ENCODE assay signal across 25 cellular contexts in the genomic region with DNA sequence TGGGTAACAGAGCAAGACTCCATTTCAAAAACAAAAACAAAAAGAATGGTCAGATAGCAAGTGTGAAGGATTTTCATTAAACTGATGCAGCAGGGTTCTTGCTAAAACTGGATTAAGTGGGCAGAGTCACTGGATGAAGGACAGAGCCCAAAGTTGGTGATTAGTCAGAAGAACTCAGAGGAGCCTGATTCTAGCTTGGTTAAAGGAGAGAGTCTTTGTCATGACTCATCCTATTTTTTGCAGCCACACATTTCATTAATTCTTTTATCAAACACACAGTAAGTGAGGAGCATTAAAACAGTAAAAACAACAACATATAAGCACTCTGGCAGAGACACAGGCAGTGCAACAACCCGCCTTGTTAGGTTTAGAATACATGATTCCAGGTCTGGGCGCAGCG. TPM values are rescaled to one million over a fixed set of nuclear protein-coding genes. Genes with fewer than 3 reads are reported as not detected.
A peak's percentile ranks its signal among the peaks of the same experiment; 100 is the strongest.
DNase-seq lines count a peak whose midpoint lies in the region; ATAC-seq and TF ChIP-seq lines count a peak whose summit lies in the region.
"Had no signal": no experiment of that assay in that cellular context is flagged by ENCODE, and none has a peak within 500 bp of the region (broad histone marks: within the 10 kb centered on the region; RNA-seq: fewer than 3 reads in every experiment).

No MANE protein-coding gene starts in this region.

- TF ChIP-seq CTCF in AG10803 (conservative IDR thresholded peaks at IDR 0.05; ENCODE audit: low read length) = no peak
- TF ChIP-seq CTCF in foreskin keratinocyte (conservative IDR thresholded peaks at IDR 0.05) = no peak

- no peaks in the 10 kb centered on the region for H3K9me3 ChIP-seq in right cardiac atrium (ENCODE audit: control insufficient read depth, low read length)
- H3K9me3 ChIP-seq: right atrium auricular region, thoracic aorta had no signal

- intact Hi-C loops in right cardiac atrium (cut with DNase I) = no loop called here

- H3K27ac ChIP-seq in foreskin keratinocyte (no peak overlapping the region), right cardiac atrium (ENCODE audit: low read length) (no peak overlapping the region)
- H3K27ac ChIP-seq: right atrium auricular region, thoracic aorta had no signal

- ATAC-seq in foreskin keratinocyte (peak; percentile 81), right cardiac atrium (no peak)
- ATAC-seq: activated CD4-positive, CD25-positive, alpha-beta regulatory T cell treated with anti-CD3 and anti-CD28 coated beads, Interleukin-2, amount 50 U/mL, for 24 hours; esophagus mucosa; HepG2; natural killer cell treated with Interleukin-12 subunit alpha and Interleukin-12 subunit beta and Interleukin-15 and Interleukin-18, amount 100 ng/mL, for 72 hours had no signal

- no peaks in the 10 kb centered on the region for H3K4me1 ChIP-seq in foreskin keratinocyte
- H3K4me1 ChIP-seq in right cardiac atrium (ENCODE audit: control insufficient read depth, insufficient read depth, low read length) = no peaks in the 10 kb centered on the region
- H3K4me1 ChIP-seq: right atrium auricular region had no signal

- peak; percentile 2 for DNase-seq in AG10803 (ENCODE audit: low read depth)
- peak; percentile 64 for DNase-seq in HT1080 (ENCODE audit: low read depth)
- DNase-seq in astrocyte of the hippocampus (ENCODE audit: low read depth, low spot score) = peak; percentile 59
- peak; percentile 20 to 62 for DNase-seq in foreskin keratinocyte
- no peak for DNase-seq in right cardiac atrium
- no peak for DNase-seq in SW 1271 (lab: John Stamatoyannopoulos, UW)
- DNase-seq in cerebellar cortex (ENCODE audit: low spot score) = no peak
- DNase-seq in NK-92 (lab: John Stamatoyannopoulos, UW; ENCODE audit: unreplicated experiment) = no peak
- DNase-seq: activated CD4-positive, alpha-beta memory T cell treated with anti-CD3 and anti-CD28 coated beads, Interleukin-2, amount 10 ng/mL, durations not matched to agents 7 days and 5 days; activated effector memory CD4-positive, alpha-beta T cell treated with Interleukin-2 at 50 U/mL for 16 hours; activated naive CD8-positive, alpha-beta T cell treated with anti-CD3 and anti-CD28 coated beads for 36 hours; CD4-positive, CD25-positive, alpha-beta regulatory T cell; DMS 273 treated with DMSO at 0.1 percent for 48 hours; effector CD8-positive, alpha-beta T cell; NCI-H1105 treated with DMSO at 0.1 percent for 48 hours; NCI-H2029; SIG-M5; stimulated activated naive CD4-positive, alpha-beta T cell treated with Interleukin-2 at 50 U/mL for 16 hours; T-helper 1 cell had no signal

- 99% methylated on average over 3 of the region's 3 CpGs for WGBS in right cardiac atrium

- H3K4me3 ChIP-seq in AG10803 (ENCODE audit: low read length) = no peak overlapping the region
- no peak overlapping the region for H3K4me3 ChIP-seq in right cardiac atrium (ENCODE audit: low read length)
- H3K4me3 ChIP-seq: right atrium auricular region, thoracic aorta had no signal

- no peaks in the 10 kb centered on the region for H3K27me3 ChIP-seq in foreskin keratinocyte
- H3K27me3 ChIP-seq in right cardiac atrium (ENCODE audit: control insufficient read depth, insufficient read depth) = no peaks in the 10 kb centered on the region
- H3K27me3 ChIP-seq: right atrium auricular region had no signal

RNA-seq across cellular contexts. Expression of gene EDARADD, which starts 56.0 kb away (rescaled TPM):
- total RNA-seq in HT1080 (2014; rRNA removed; shearing (Covaris generic)) = 3.7 and 3.8 TPM in 2 replicates
- 0.33 and 0.63 TPM in 2 replicates for polyA plus RNA-seq in HT1080 (2015; cell fraction: cytosol; rRNA removed)
- 0.11 and 0.60 TPM in 2 replicates for polyA plus RNA-seq in HT1080 (2015; cell fraction: nucleus; rRNA removed)
- 6.3 and 6.5 TPM in 2 replicates for total RNA-seq in foreskin keratinocyte
- polyA plus RNA-seq in foreskin keratinocyte = 3.1 TPM in 2 replicates
- under 1 TPM; 0.18 to 0.40 (median 0.31) TPM for total RNA-seq in right cardiac atrium
- 0.11 TPM for polyA plus RNA-seq in right cardiac atrium
- total RNA-seq: HepG2 had no signal

RNA-seq across cellular contexts. Expression of gene ERO1B, which starts 56.3 kb away (rescaled TPM):
- total RNA-seq in HT1080 (2014; rRNA removed; shearing (Covaris generic)) = 2.2 and 2.6 TPM in 2 replicates
- 4.7 and 6.2 TPM in 2 replicates for polyA plus RNA-seq in HT1080 (2015; cell fraction: cytosol; rRNA removed)
- 6.9 and 7.0 TPM in 2 replicates for polyA plus RNA-seq in HT1080 (2015; cell fraction: nucleus; rRNA removed)
- 2.3 TPM in 2 replicates for total RNA-seq in foreskin keratinocyte
- polyA plus RNA-seq in foreskin keratinocyte = 0.78 and 0.87 TPM in 2 replicates
- 1 to 10 TPM; 4.4 to 6.3 (median 5.1) TPM for total RNA-seq in right cardiac atrium
- 3.2 TPM for polyA plus RNA-seq in right cardiac atrium

Comparison
In these comparisons a context has a peak if more than half of its experiments do, and no peak if none do; other contexts are left out.
1. DNase-seq: peak in AG10803 (single experiment), HT1080 (single experiment), astrocyte of the hippocampus (single experiment) and foreskin keratinocyte (2 of 2); none in right cardiac atrium (0 of 3), SW 1271 (0 of 2), cerebellar cortex (single experiment) and NK-92 (single experiment).